ENCODE assay signal across 15 cellular contexts in the genomic region with DNA sequence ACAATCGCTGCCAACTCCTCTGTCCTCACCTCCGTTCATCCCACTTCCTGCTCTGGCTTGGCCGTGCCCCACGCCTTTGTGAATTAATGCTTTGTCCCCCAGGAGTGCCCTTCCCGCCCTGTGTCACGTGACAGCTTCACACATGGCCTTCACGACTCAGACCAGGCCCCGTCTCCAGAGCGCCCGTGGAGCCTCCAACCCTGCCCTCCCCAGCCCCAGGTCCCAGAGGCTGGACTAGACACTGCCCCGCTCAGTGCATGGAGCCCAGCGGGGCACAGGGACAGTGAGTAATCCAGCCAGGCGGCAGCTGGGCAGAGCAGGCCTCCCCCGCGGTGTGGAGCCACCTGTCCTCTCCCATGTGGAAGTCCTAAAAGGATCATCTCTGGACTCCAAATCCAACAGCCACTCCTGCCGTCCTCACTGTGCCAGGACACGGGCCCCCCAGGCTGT. TPM values are rescaled to one million over a fixed set of nuclear protein-coding genes. Genes with fewer than 3 reads are reported as not detected.
DNase-seq lines count a peak whose midpoint lies in the region; ATAC-seq and TF ChIP-seq lines count a peak whose summit lies in the region.
"Had no signal": no experiment of that assay in that cellular context is flagged by ENCODE, and none has a peak within 500 bp of the region (broad histone marks: within the 10 kb centered on the region; RNA-seq: fewer than 3 reads in every experiment).

No MANE protein-coding gene starts in this region.

- H3K36me3 ChIP-seq in SJCRH30: no peaks in the 10 kb centered on the region

- H3K27ac ChIP-seq in SJCRH30: peak overlapping the region; percentile 64
- no peak overlapping the region for H3K27ac ChIP-seq in CD4-positive, alpha-beta T cell (ENCODE audit: low read depth, low read length)
- H3K27ac ChIP-seq: A549 had no signal

- DNase-seq in stimulated activated naive CD8-positive, alpha-beta T cell treated with anti-CD3 and anti-CD28 coated beads, Interleukin-15, amount 100 ng/mL, for 72 hours: no peak
- DNase-seq in stimulated activated naive CD8-positive, alpha-beta T cell treated with anti-CD3 and anti-CD28 coated beads, Interleukin-15, Interleukin-2, amounts not matched to agents 100 U/mL and 50 U/mL, for 24 hours: no peak
- DNase-seq in SJCRH30 (peak; percentile 92 to 94), left kidney (ENCODE audit: low read depth, low spot score) (peak; percentile 60), NCI-H526 (lab: John Stamatoyannopoulos, UW) (no peak), NCI-H226 (no peak), NOMO-1 treated with DMSO at 0.1 percent for 48 hours (lab: John Stamatoyannopoulos, UW; ENCODE audit: unreplicated experiment) (no peak)
- DNase-seq in CD4-positive, alpha-beta T cell: no peak
- DNase-seq: CD4-positive, CD25-positive, alpha-beta regulatory T cell; EL; NCI-H1436 treated with DMSO at 0.1 percent for 48 hours; NCI-H2081 treated with DMSO at 0.1 percent for 48 hours; NCI-H748 treated with DMSO at 0.1 percent for 48 hours; SHP77 treated with DMSO at 0.1 percent for 48 hours had no signal

- no peak for TF ChIP-seq CTCF in CD4-positive, alpha-beta T cell (IDR thresholded peaks at IDR 0.05)

- peaks cover 48% of the 10 kb centered on the region for H3K4me1 ChIP-seq in SJCRH30
- H3K4me1 ChIP-seq: A549 had no signal

- CTCF ChIA-PET in CD4-positive, alpha-beta T cell (lab: Charles Lee): no interaction called here

- H3K4me3 ChIP-seq in SJCRH30: no peak overlapping the region
- H3K4me3 ChIP-seq: A549 had no signal

- H3K4me1 Mint-ChIP-seq in stimulated activated naive CD8-positive, alpha-beta T cell treated with anti-CD3 and anti-CD28 coated beads, Interleukin-15, amount 100 ng/mL, for 72 hours: no peaks in the 10 kb centered on the region
- no peaks in the 10 kb centered on the region for H3K4me1 Mint-ChIP-seq in CD4-positive, alpha-beta T cell (ENCODE audit: low read depth)
- H3K4me1 Mint-ChIP-seq: CD4-positive, CD25-positive, alpha-beta regulatory T cell had no signal

- no peaks in the 10 kb centered on the region for H3K9me3 Mint-ChIP-seq in stimulated activated naive CD8-positive, alpha-beta T cell treated with anti-CD3 and anti-CD28 coated beads, Interleukin-15, amount 100 ng/mL, for 72 hours
- H3K9me3 Mint-ChIP-seq in CD4-positive, alpha-beta T cell: peaks cover 2% of the 10 kb centered on the region

- H3K36me3 Mint-ChIP-seq in CD4-positive, alpha-beta T cell (ENCODE audit: low read depth): no peaks in the 10 kb centered on the region
- H3K36me3 Mint-ChIP-seq: CD4-positive, CD25-positive, alpha-beta regulatory T cell had no signal

- H3K27ac Mint-ChIP-seq in stimulated activated naive CD8-positive, alpha-beta T cell treated with anti-CD3 and anti-CD28 coated beads, Interleukin-15, amount 100 ng/mL, for 72 hours: no peak overlapping the region
- no peak overlapping the region for H3K27ac Mint-ChIP-seq in CD4-positive, alpha-beta T cell
- H3K27ac Mint-ChIP-seq: CD4-positive, CD25-positive, alpha-beta regulatory T cell had no signal

- peak; percentile 22 for ATAC-seq in stimulated activated naive CD8-positive, alpha-beta T cell treated with anti-CD3 and anti-CD28 coated beads, Interleukin-15, amount 100 ng/mL, for 72 hours
- no peak for ATAC-seq in stimulated activated naive CD8-positive, alpha-beta T cell treated with anti-CD3 and anti-CD28 coated beads, Interleukin-15, Interleukin-2, amounts not matched to agents 100 U/mL and 50 U/mL, for 24 hours
- ATAC-seq in CD4-positive, alpha-beta T cell (ENCODE audit: poor library complexity): no peak
- ATAC-seq: A549 had no signal

- intact Hi-C loops in CD4-positive, alpha-beta T cell (cut with DNase I, micrococcal nuclease): no loop called here

- H3K4me3 Mint-ChIP-seq in stimulated activated naive CD8-positive, alpha-beta T cell treated with anti-CD3 and anti-CD28 coated beads, Interleukin-15, amount 100 ng/mL, for 72 hours: no peak overlapping the region
- no peak overlapping the region for H3K4me3 Mint-ChIP-seq in CD4-positive, alpha-beta T cell
- H3K4me3 Mint-ChIP-seq: CD4-positive, CD25-positive, alpha-beta regulatory T cell had no signal

- H3K9me3 ChIP-seq in SJCRH30 (replicated peaks): no peaks in the 10 kb centered on the region
- no peaks in the 10 kb centered on the region for H3K9me3 ChIP-seq in CD4-positive, alpha-beta T cell (ENCODE audit: control insufficient read depth, low read length)
- H3K9me3 ChIP-seq: A549 had no signal

- POLR2A ChIA-PET in CD4-positive, alpha-beta T cell (lab: Charles Lee): no interaction called here

- no peaks in the 10 kb centered on the region for H3K27me3 ChIP-seq in SJCRH30
- peaks cover 6% of the 10 kb centered on the region for H3K27me3 ChIP-seq in CD4-positive, alpha-beta T cell (ENCODE audit: control insufficient read depth, insufficient read depth, low read length)

- peaks cover 30% of the 10 kb centered on the region for H3K27me3 Mint-ChIP-seq in stimulated activated naive CD8-positive, alpha-beta T cell treated with anti-CD3 and anti-CD28 coated beads, Interleukin-15, amount 100 ng/mL, for 72 hours
- H3K27me3 Mint-ChIP-seq in CD4-positive, alpha-beta T cell: peaks cover 10% of the 10 kb centered on the region

RNA-seq across cellular contexts. Expression of gene ADRA2C, which starts 7.4 kb away (rescaled TPM):
- 17.9 and 18.5 TPM in 2 replicates for total RNA-seq in SJCRH30 (2014; rRNA removed; shearing (Covaris generic))
- not detected for total RNA-seq in CD4-positive, alpha-beta T cell
- total RNA-seq: CD4-positive, CD25-positive, alpha-beta regulatory T cell had no signal

Comparison
In these comparisons a context has a peak if more than half of its experiments do, and no peak if none do; other contexts are left out.
1. DNase-seq: peak in SJCRH30 (2 of 2) and left kidney (single experiment); none in stimulated activated naive CD8-positive, alpha-beta T cell treated with anti-CD3 and anti-CD28 coated beads, Interleukin-15, amount 100 ng/mL, for 72 hours (0 of 2), stimulated activated naive CD8-positive, alpha-beta T cell treated with anti-CD3 and anti-CD28 coated beads, Interleukin-15, Interleukin-2, amounts not matched to agents 100 U/mL and 50 U/mL, for 24 hours (single experiment), CD4-positive, alpha-beta T cell (0 of 10), NCI-H526 (0 of 2), NCI-H226 (single experiment) and NOMO-1 treated with DMSO at 0.1 percent for 48 hours (single experiment).
2. RNA of gene ADRA2C, which starts 7.4 kb away (total RNA-seq): 17.9 to 18.5 TPM in SJCRH30; not detected in CD4-positive, alpha-beta T cell; every median in the first group is over 10 times any median in the second.